ENCODE assay signal across 8 cellular contexts in genomic region chr9:130578865-130579737, GRCh38. TPM values are rescaled to one million over a fixed set of nuclear protein-coding genes. Genes with fewer than 3 reads are reported as not detected.
DNase-seq lines count a peak whose midpoint lies in the region; ATAC-seq lines count a peak whose summit lies in the region.

FUBP3 (plus strand) TSS chr9:130579577; CDS start chr9:130579681, 104 bp downstream.

- WGBS in mesodermal cell (ENCODE audit: insufficient coverage in 2 of 2), 2 experiments, result 1 to 2% methylated on average over 32 to 57 of the region's 74 CpGs

- peak within 1 kb of the TSS; percentile 85 for H3K27ac Mint-ChIP-seq in activated CD8-positive, alpha-beta memory T cell treated with anti-CD3 and anti-CD28 coated beads, Interleukin-2, amount 10 ng/mL, durations not matched to agents 7 days and 5 days

- H3K4me3 ChIP-seq in endocrine pancreas (ENCODE audit: control insufficient read depth, insufficient read depth, low read length), result peak within 1 kb of the TSS; percentile 75
- H3K4me3 ChIP-seq in mesodermal cell (ENCODE audit: extremely low read depth, insufficient read depth, low read length, poor library complexity, severe bottlenecking), result peak within 1 kb of the TSS; percentile 99

- DNase-seq in CMK (ENCODE audit: low read depth) (peak; percentile 53), HUDEP-2 (lab: John Stamatoyannopoulos, UW; ENCODE audit: unreplicated experiment in 76 of 76) (peak in 75 of 76 experiments; percentile 9 to 92 (median 83)), NOMO-1 treated with dmso at 0.1 percent for 144 hours (lab: John Stamatoyannopoulos, UW; ENCODE audit: unreplicated experiment) (peak; percentile 85)
- peak; percentile 93 for DNase-seq in activated CD8-positive, alpha-beta memory T cell treated with anti-CD3 and anti-CD28 coated beads, Interleukin-2, amount 10 ng/mL, durations not matched to agents 7 days and 5 days
- DNase-seq in stimulated activated CD8-positive, alpha-beta memory T cell treated with anti-CD3 and anti-CD28 coated beads, Interleukin-15, amount 100 ng/mL, for 24 hours (ENCODE audit: low read depth), result peak; percentile 85

- no peaks in the 10 kb centered on the region for H3K9me3 ChIP-seq in endocrine pancreas (ENCODE audit: control insufficient read depth, low read length)
- no peaks in the 10 kb centered on the region for H3K9me3 ChIP-seq in mesodermal cell (ENCODE audit: control insufficient read depth, low read length)

- H3K9me3 Mint-ChIP-seq in activated CD8-positive, alpha-beta memory T cell treated with anti-CD3 and anti-CD28 coated beads, Interleukin-2, amount 10 ng/mL, durations not matched to agents 7 days and 5 days (ENCODE audit: low read depth), result no peaks in the 10 kb centered on the region

- H3K27me3 ChIP-seq in endocrine pancreas (ENCODE audit: control insufficient read depth, insufficient read depth, low read length), result no peaks in the 10 kb centered on the region

- H3K36me3 ChIP-seq in endocrine pancreas (ENCODE audit: control insufficient read depth, insufficient read depth, low read length) (no peaks in the 10 kb centered on the region), mesodermal cell (ENCODE audit: control insufficient read depth, insufficient read depth, low read length) (peaks cover 28% of the 10 kb centered on the region)

- H3K27me3 Mint-ChIP-seq in activated CD8-positive, alpha-beta memory T cell treated with anti-CD3 and anti-CD28 coated beads, Interleukin-2, amount 10 ng/mL, durations not matched to agents 7 days and 5 days, result no peaks in the 10 kb centered on the region

- H3K27ac ChIP-seq in mesodermal cell (ENCODE audit: low read depth, low read length, severe bottlenecking), result peak within 1 kb of the TSS; percentile 94

- H3K4me1 ChIP-seq in endocrine pancreas (ENCODE audit: control insufficient read depth, insufficient read depth, low read length) (peaks cover 15% of the 10 kb centered on the region), mesodermal cell (ENCODE audit: control insufficient read depth, insufficient read depth, low read length, poor library complexity, severe bottlenecking) (peaks cover 6% of the 10 kb centered on the region)

- ATAC-seq in GM21360 (IDR thresholded peaks at IDR 0.05; ENCODE audit: unreplicated experiment), result peak; percentile 81
- ATAC-seq in activated CD8-positive, alpha-beta memory T cell treated with anti-CD3 and anti-CD28 coated beads, Interleukin-2, amount 10 ng/mL, durations not matched to agents 7 days and 5 days, result peak; percentile 88

- peaks cover 27% of the 10 kb centered on the region for H3K4me1 Mint-ChIP-seq in activated CD8-positive, alpha-beta memory T cell treated with anti-CD3 and anti-CD28 coated beads, Interleukin-2, amount 10 ng/mL, durations not matched to agents 7 days and 5 days

- CTCF ChIA-PET in activated CD8-positive, alpha-beta memory T cell treated with anti-CD3 and anti-CD28 coated beads, Interleukin-2, amount 10 ng/mL, durations not matched to agents 7 days and 5 days (lab: Charles Lee), result interaction anchor here (1.9 kb wide), 1 partner anchor 10 kb away, joined by 4 read pairs; no protein-coding TSS in a partner anchor

- peak within 1 kb of the TSS; percentile 85 for H3K4me3 Mint-ChIP-seq in activated CD8-positive, alpha-beta memory T cell treated with anti-CD3 and anti-CD28 coated beads, Interleukin-2, amount 10 ng/mL, durations not matched to agents 7 days and 5 days

- H3K9ac ChIP-seq in endocrine pancreas (ENCODE audit: control insufficient read depth, insufficient read depth, low read length), result peak within 1 kb of the TSS; percentile 94

- peaks cover 2% of the 10 kb centered on the region for H3K36me3 Mint-ChIP-seq in activated CD8-positive, alpha-beta memory T cell treated with anti-CD3 and anti-CD28 coated beads, Interleukin-2, amount 10 ng/mL, durations not matched to agents 7 days and 5 days

RNA-seq across cellular contexts. Expression of gene FUBP3, which starts in this region (rescaled TPM):
- total RNA-seq in activated CD8-positive, alpha-beta memory T cell treated with anti-CD3 and anti-CD28 coated beads, Interleukin-2, amount 10 ng/mL, durations not matched to agents 7 days and 5 days, result 10 to 100 TPM; 37.8 to 46.0 TPM
- 51.0 TPM for polyA plus RNA-seq in mesodermal cell (2013, experiment 1 of 2)
- polyA plus RNA-seq in mesodermal cell (2013, experiment 2 of 2), result 49.7 TPM

Comparison
In these comparisons a context has a peak if more than half of its experiments do, and no peak if none do; other contexts are left out.
1. Peak in every context shown above with its lines: DNase-seq, ATAC-seq, H3K4me3 ChIP-seq and H3K27ac ChIP-seq.